ENCODE assay signal across 26 cellular contexts in genomic region chr16:89621698-89622409, GRCh38. TPM values are rescaled to one million over a fixed set of nuclear protein-coding genes. Genes with fewer than 3 reads are reported as not detected.
"Had no signal": no experiment of that assay in that cellular context is flagged by ENCODE, and none has a peak within 500 bp of the region (broad histone marks: within the 10 kb centered on the region; RNA-seq: fewer than 3 reads in every experiment).

No MANE protein-coding gene starts in this region.

- FAIRE-seq: pancreas had no signal

- H3K9me3 ChIP-seq: esophagus muscularis mucosa, mucosa of descending colon, pancreas, right atrium auricular region, spleen, transverse colon, uterus had no signal

- DNase-seq: activated CD4-positive, alpha-beta T cell treated with anti-CD3 and anti-CD28 coated beads for 4 hours; activated CD4-positive, alpha-beta T cell treated with anti-CD3 and anti-CD28 coated beads, Interleukin-2, amount 50 U/mL, for 48 hours; activated CD8-positive, alpha-beta memory T cell treated with anti-CD3 and anti-CD28 coated beads, Interleukin-2, amount 50 U/mL, for 48 hours; activated gamma-delta T cell; activated naive CD4-positive, alpha-beta T cell treated with anti-CD3 and anti-CD28 coated beads, Interleukin-2, amount 10 ng/mL, durations not matched to agents 7 days and 5 days; activated naive CD8-positive, alpha-beta T cell treated with anti-CD3 and anti-CD28 coated beads, Interleukin-2, amount 10 ng/mL, durations not matched to agents 7 days and 5 days; activated T-cell treated with anti-CD3 and anti-CD28 coated beads, Interleukin-2, amount 50 U/mL, for 24 hours; amniotic stem cell; central memory CD4-positive, alpha-beta T cell; foreskin keratinocyte; islet precursor cell; left ventricle myocardium superior; mucosa of descending colon; nephron progenitor cell; nucleus accumbens; spleen; stimulated activated CD4-positive, alpha-beta T cell treated with anti-CD3 and anti-CD28 coated beads, Interleukin-2, amount 100 ng/mL, for 48 hours; stimulated activated naive CD4-positive, alpha-beta T cell treated with Interleukin-2 at 50 U/mL for 16 hours; T-helper 1 cell; transverse colon; uterus had no signal

- H3K4me3 Mint-ChIP-seq: activated naive CD4-positive, alpha-beta T cell treated with anti-CD3 and anti-CD28 coated beads, Interleukin-2, amount 10 ng/mL, durations not matched to agents 7 days and 5 days; activated naive CD8-positive, alpha-beta T cell treated with anti-CD3 and anti-CD28 coated beads, Interleukin-2, amount 10 ng/mL, durations not matched to agents 7 days and 5 days; activated T-cell treated with anti-CD3 and anti-CD28 coated beads, Interleukin-2, amount 50 U/mL, for 24 hours; T-helper 2 cell treated with Interferon-gamma antibody and Interleukin-4, amounts not matched to agents 5 μg/mL and 100 μg/mL, for 36 hours had no signal

- H3K27ac Mint-ChIP-seq: activated naive CD4-positive, alpha-beta T cell treated with anti-CD3 and anti-CD28 coated beads, Interleukin-2, amount 10 ng/mL, durations not matched to agents 7 days and 5 days; activated naive CD8-positive, alpha-beta T cell treated with anti-CD3 and anti-CD28 coated beads, Interleukin-2, amount 10 ng/mL, durations not matched to agents 7 days and 5 days; activated T-cell treated with anti-CD3 and anti-CD28 coated beads, Interleukin-2, amount 50 U/mL, for 24 hours; nephron progenitor cell; T-helper 2 cell treated with Interferon-gamma antibody and Interleukin-4, amounts not matched to agents 5 μg/mL and 100 μg/mL, for 36 hours had no signal

- H3K9me3 Mint-ChIP-seq: activated naive CD8-positive, alpha-beta T cell treated with anti-CD3 and anti-CD28 coated beads, Interleukin-2, amount 10 ng/mL, durations not matched to agents 7 days and 5 days; activated T-cell treated with anti-CD3 and anti-CD28 coated beads, Interleukin-2, amount 50 U/mL, for 24 hours; nephron progenitor cell had no signal

- H3K27ac ChIP-seq: esophagus muscularis mucosa, foreskin keratinocyte, pancreas, right atrium auricular region, transverse colon had no signal

- H3K4me3 ChIP-seq: esophagus muscularis mucosa, mucosa of descending colon, pancreas, right atrium auricular region, spleen, transverse colon, uterus had no signal

- H3K4me1 ChIP-seq: foreskin keratinocyte, pancreas, right atrium auricular region, transverse colon, uterus had no signal

- H3K36me3 Mint-ChIP-seq: activated naive CD4-positive, alpha-beta T cell treated with anti-CD3 and anti-CD28 coated beads, Interleukin-2, amount 10 ng/mL, durations not matched to agents 7 days and 5 days had no signal

- H3K36me3 ChIP-seq: esophagus muscularis mucosa, pancreas, right atrium auricular region, spleen, transverse colon, uterus had no signal

- ATAC-seq: foreskin keratinocyte, left ventricle myocardium superior, mucosa of descending colon had no signal

- H3K27me3 ChIP-seq: pancreas, right atrium auricular region, uterus had no signal

RNA-seq across cellular contexts. Expression of gene DPEP1, which starts 8.4 kb away (rescaled TPM):
- total RNA-seq: activated naive CD8-positive, alpha-beta T cell treated with anti-CD3 and anti-CD28 coated beads, Interleukin-2, amount 10 ng/mL, durations not matched to agents 7 days and 5 days; foreskin keratinocyte; left ventricle myocardium superior; myocyte had no signal
- polyA plus RNA-seq: foreskin keratinocyte had no signal

RNA-seq across cellular contexts. Expression of gene CPNE7, which starts 46.3 kb away (rescaled TPM):
- total RNA-seq: left ventricle myocardium superior, right atrium auricular region had no signal
